Comparison of ENCODE assay signal across 8 cellular contexts in the genomic region with DNA sequence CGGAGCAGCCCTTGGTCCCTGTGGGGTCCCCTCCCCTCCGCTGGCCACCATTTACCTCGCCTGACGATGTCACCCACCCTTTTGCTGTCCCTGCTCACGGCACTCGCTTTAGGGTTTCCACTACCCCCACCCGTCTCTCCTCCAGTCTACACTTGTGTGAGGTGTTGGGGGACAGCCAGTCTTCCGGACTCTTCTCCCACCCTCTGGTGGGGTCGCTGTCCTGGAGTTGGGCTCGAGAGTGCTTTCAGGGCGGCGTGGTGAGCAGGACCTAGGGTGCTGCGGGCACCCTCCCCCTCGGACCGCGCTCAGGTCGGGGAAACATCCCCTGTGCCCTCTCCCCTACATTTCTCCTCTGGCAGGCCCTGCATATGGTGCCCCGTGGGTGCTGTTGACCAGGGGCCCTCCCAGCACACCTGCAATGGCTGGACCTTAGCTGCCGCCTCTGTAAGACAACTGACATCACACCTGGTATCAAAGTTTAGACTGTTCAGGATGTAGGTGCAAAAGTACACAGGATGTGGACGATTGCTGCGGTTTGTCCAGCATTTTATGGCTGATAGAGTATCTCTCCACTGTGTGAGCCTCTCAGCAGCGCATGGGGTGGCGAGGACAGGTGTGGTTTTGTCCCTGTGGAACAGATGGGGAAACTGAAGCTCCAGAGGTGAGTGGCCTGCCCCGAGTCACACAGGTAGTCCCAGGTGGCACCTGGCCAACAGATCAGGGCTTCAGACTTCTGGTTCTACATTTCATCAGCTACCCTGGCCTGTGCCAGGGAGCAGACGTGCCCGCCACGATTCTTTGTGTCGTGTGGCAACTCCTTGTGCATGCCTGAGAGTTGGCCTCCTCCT. TPM values are rescaled to one million over a fixed set of nuclear protein-coding genes. Genes with fewer than 3 reads are reported as not detected.
DNase-seq lines count a peak whose midpoint lies in the region; FAIRE-seq and TF ChIP-seq lines count a peak whose summit lies in the region.

No MANE protein-coding gene starts in this region.

- WGBS in esophagus, 2 donors: 8 to 9% methylated on average over 28 of the region's 28 CpGs
- WGBS in neuronal stem cell (ENCODE audit: extremely low coverage in 2 of 2, insufficient read length in 2 of 2, insufficient replicate concordance in 1 of 2), 2 donors: no CpG with 5 or more reads among the region's 28 CpGs

- H3K27me3 ChIP-seq in esophagus (ENCODE audit: control insufficient read depth in 1 of 2, insufficient read depth in 2 of 2, low read length in 2 of 2) (no peaks in the 10 kb centered on the region), neuronal stem cell (ENCODE audit: control insufficient read depth in 3 of 3, insufficient read depth in 3 of 3, low read depth in 1 of 3, low read length in 3 of 3) (peaks cover 0 to 14% (median 0%) of the 10 kb centered on the region in 3 experiments)

- H2AFZ ChIP-seq in neuronal stem cell (ENCODE audit: low read length): peak overlapping the region; percentile 83

- H3K9me3 ChIP-seq in esophagus (ENCODE audit: control insufficient read depth in 2 of 2, insufficient read depth in 1 of 2, low read depth in 1 of 2, low read length in 1 of 2): no peaks in the 10 kb centered on the region
- H3K9me3 ChIP-seq in neuronal stem cell (replicated peaks in 1 of 2; ENCODE audit: control insufficient read depth in 2 of 2, insufficient read depth in 1 of 2, low read depth in 1 of 2, low read length in 2 of 2): no peaks in the 10 kb centered on the region

- peaks cover 70% of the 10 kb centered on the region for H3K4me1 Mint-ChIP-seq in activated CD4-positive, alpha-beta T cell treated with anti-CD3 and anti-CD28 coated beads, Interleukin-2, amount 10 ng/mL, durations not matched to agents 24 days and 14 days

- no peak overlapping the region for H2BK5ac ChIP-seq in neuronal stem cell (ENCODE audit: low read length)

- no peak overlapping the region for H4K8ac ChIP-seq in neuronal stem cell (ENCODE audit: low read depth, low read length)

- H3K27ac ChIP-seq in esophagus (ENCODE audit: low read depth in 2 of 2, low read length in 1 of 2): peak overlapping the region; percentile 88 to 91
- no peak overlapping the region for H3K27ac ChIP-seq in neuronal stem cell (replicated peaks; ENCODE audit: low read length)

- H3K4me1 ChIP-seq in esophagus (ENCODE audit: control insufficient read depth in 2 of 2, insufficient read depth in 2 of 2, low read length in 1 of 2) (peaks cover 26 to 57% of the 10 kb centered on the region in 2 donors), neuronal stem cell (ENCODE audit: control insufficient read depth in 2 of 2, insufficient read depth in 1 of 2, low read depth in 1 of 2, low read length in 2 of 2) (peaks cover 24 to 43% of the 10 kb centered on the region in 2 donors)

- intact Hi-C loops in activated CD4-positive, alpha-beta T cell treated with anti-CD3 and anti-CD28 coated beads, Interleukin-2, amount 10 ng/mL, durations not matched to agents 24 days and 14 days (cut with micrococcal nuclease): loop anchor here (1.0 to 10.0 kb wide), 4 partner anchors 10 to 1613 kb away; partner anchors contain the start of genes AIP, PPP1CA and TBC1D10C

- peak overlapping the region; percentile 74 for H3K4me2 ChIP-seq in neuronal stem cell (ENCODE audit: insufficient read depth, low read length, poor library complexity, severe bottlenecking)

- no peak overlapping the region for H2BK12ac ChIP-seq in neuronal stem cell (ENCODE audit: low read length)

- DNase-seq in activated CD4-positive, alpha-beta T cell treated with anti-CD3 and anti-CD28 coated beads, Interleukin-2, amount 10 ng/mL, durations not matched to agents 24 days and 14 days: peak; percentile 80
- no peak for DNase-seq in activated CD4-positive, alpha-beta T cell treated with anti-CD3 and anti-CD28 coated beads, Interleukin-2, amount 50 U/mL, for 4 hours
- DNase-seq in T-helper 9 cell: peak; percentile 37
- no peak for DNase-seq in neuronal stem cell (ENCODE audit: low spot score)
- DNase-seq in 8988T: no peak
- DNase-seq in D721Med (ENCODE audit: insufficient read length, low spot score): no peak
- DNase-seq in effector CD8-positive, alpha-beta T cell (lab: John Stamatoyannopoulos, UW): no peak

- H3K18ac ChIP-seq in neuronal stem cell (ENCODE audit: low read length): peak overlapping the region; percentile 95

- FAIRE-seq in D721Med (lab: Jason Lieb, UNC): no peak

- H3K36me3 ChIP-seq in esophagus (ENCODE audit: control insufficient read depth in 2 of 2, insufficient read depth in 2 of 2, low read length in 1 of 2) (peaks cover 0 to 29% of the 10 kb centered on the region in 2 donors), neuronal stem cell (replicated peaks in 1 of 2; ENCODE audit: control insufficient read depth in 2 of 2, insufficient read depth in 2 of 2, low read length in 2 of 2) (peaks cover 9 to 30% of the 10 kb centered on the region in 2 donors)

- peak overlapping the region; percentile 52 for H3K9ac ChIP-seq in neuronal stem cell (ENCODE audit: low read depth, low read length, poor library complexity)

- H3K9me3 Mint-ChIP-seq in activated CD4-positive, alpha-beta T cell treated with anti-CD3 and anti-CD28 coated beads, Interleukin-2, amount 10 ng/mL, durations not matched to agents 24 days and 14 days: no peaks in the 10 kb centered on the region

- no peak overlapping the region for H2BK120ac ChIP-seq in neuronal stem cell (ENCODE audit: low read depth, low read length)

- no peak for TF ChIP-seq CTCF in D721Med (IDR thresholded peaks at IDR 0.05; ENCODE audit: insufficient read depth, missing control alignments)

- H3K27ac Mint-ChIP-seq in activated CD4-positive, alpha-beta T cell treated with anti-CD3 and anti-CD28 coated beads, Interleukin-2, amount 10 ng/mL, durations not matched to agents 24 days and 14 days: peak overlapping the region; percentile 94

- peaks cover 21% of the 10 kb centered on the region for H3K79me1 ChIP-seq in neuronal stem cell (ENCODE audit: low read depth, low read length)

- no peak overlapping the region for H2BK15ac ChIP-seq in neuronal stem cell (ENCODE audit: low read length)

- H3K4ac ChIP-seq in neuronal stem cell (ENCODE audit: low read length): no peak overlapping the region

- peak overlapping the region; percentile 25 for H3K14ac ChIP-seq in neuronal stem cell (ENCODE audit: low read length)

- peak overlapping the region; percentile 97 for H3K4me3 Mint-ChIP-seq in activated CD4-positive, alpha-beta T cell treated with anti-CD3 and anti-CD28 coated beads, Interleukin-2, amount 10 ng/mL, durations not matched to agents 24 days and 14 days

- H3K36me3 Mint-ChIP-seq in activated CD4-positive, alpha-beta T cell treated with anti-CD3 and anti-CD28 coated beads, Interleukin-2, amount 10 ng/mL, durations not matched to agents 24 days and 14 days (ENCODE audit: low read depth): peaks cover 49% of the 10 kb centered on the region

- H3K27me3 Mint-ChIP-seq in activated CD4-positive, alpha-beta T cell treated with anti-CD3 and anti-CD28 coated beads, Interleukin-2, amount 10 ng/mL, durations not matched to agents 24 days and 14 days: no peaks in the 10 kb centered on the region

- H4K91ac ChIP-seq in neuronal stem cell (ENCODE audit: low read depth, low read length, poor library complexity): no peak overlapping the region

- H3K4me3 ChIP-seq in esophagus (ENCODE audit: low read depth in 1 of 2, low read length in 2 of 2) (peak overlapping the region; percentile 61 to 90), neuronal stem cell (ENCODE audit: low read length in 2 of 2) (peak overlapping the region; percentile 73 to 89)

- H2AK5ac ChIP-seq in neuronal stem cell (ENCODE audit: low read depth, low read length): peak overlapping the region; percentile 28

- peak overlapping the region; percentile 21 for H3K23ac ChIP-seq in neuronal stem cell (ENCODE audit: low read depth, low read length, poor library complexity)

RNA-seq across cellular contexts. Expression of gene GRK2, which starts 1.1 kb away (rescaled TPM):
- 244 and 248 TPM in 2 replicates for total RNA-seq in activated CD4-positive, alpha-beta T cell treated with anti-CD3 and anti-CD28 coated beads, Interleukin-2, amount 10 ng/mL, durations not matched to agents 24 days and 14 days
- polyA plus RNA-seq in esophagus: 10 to 100 TPM; 62.4 to 74.2 TPM
- polyA plus RNA-seq in neuronal stem cell (2013, experiment 1 of 2): 33.4 TPM
- polyA plus RNA-seq in neuronal stem cell (2013, experiment 2 of 2): 33.1 TPM

RNA-seq across cellular contexts. Expression of gene ANKRD13D, which starts 21.7 kb away (rescaled TPM):
- total RNA-seq in activated CD4-positive, alpha-beta T cell treated with anti-CD3 and anti-CD28 coated beads, Interleukin-2, amount 10 ng/mL, durations not matched to agents 24 days and 14 days: 114 and 124 TPM in 2 replicates
- polyA plus RNA-seq in esophagus: 10 to 100 TPM; 36.8 to 87.3 TPM
- 23.9 TPM for polyA plus RNA-seq in neuronal stem cell (2013, experiment 1 of 2)
- 22.5 TPM for polyA plus RNA-seq in neuronal stem cell (2013, experiment 2 of 2)

RNA-seq across cellular contexts. Expression of gene SSH3, which starts 35.9 kb away (rescaled TPM):
- total RNA-seq in activated CD4-positive, alpha-beta T cell treated with anti-CD3 and anti-CD28 coated beads, Interleukin-2, amount 10 ng/mL, durations not matched to agents 24 days and 14 days: 7.1 and 8.1 TPM in 2 replicates
- 10 to 100 TPM; 38.6 to 55.6 TPM for polyA plus RNA-seq in esophagus
- polyA plus RNA-seq in neuronal stem cell (2013, experiment 1 of 2): 28.5 TPM
- 34.0 TPM for polyA plus RNA-seq in neuronal stem cell (2013, experiment 2 of 2)

Comparison
In these comparisons a context has a peak if more than half of its experiments do, and no peak if none do; other contexts are left out.
1. DNase-seq: peak in activated CD4-positive, alpha-beta T cell treated with anti-CD3 and anti-CD28 coated beads, Interleukin-2, amount 10 ng/mL, durations not matched to agents 24 days and 14 days (single experiment) and T-helper 9 cell (single experiment); none in activated CD4-positive, alpha-beta T cell treated with anti-CD3 and anti-CD28 coated beads, Interleukin-2, amount 50 U/mL, for 4 hours (0 of 2), neuronal stem cell (single experiment), 8988T (single experiment), D721Med (single experiment) and effector CD8-positive, alpha-beta T cell (single experiment).